In the genomic region with DNA sequence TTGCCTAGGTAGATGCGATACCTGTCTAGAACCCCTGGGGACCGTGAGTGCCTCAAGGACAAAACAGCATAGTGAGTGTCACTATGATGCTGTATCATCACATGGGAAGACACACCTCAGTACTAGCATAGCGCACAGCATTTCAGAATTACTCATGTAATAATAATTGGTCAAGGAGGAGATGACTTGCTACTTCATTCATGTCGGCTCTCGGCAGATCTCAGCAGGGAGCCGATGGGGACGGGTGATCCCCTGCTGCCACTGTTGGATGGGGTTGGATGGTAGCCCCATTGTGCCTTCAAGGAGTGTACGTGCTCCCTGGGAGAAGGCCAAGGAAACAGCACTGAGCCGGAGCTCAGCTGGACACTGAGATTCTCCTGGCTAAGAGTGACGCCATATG, we compare ENCODE assay signal across 18 cellular contexts.
"Had no signal": no experiment of that assay in that cellular context is flagged by ENCODE, and none has a peak within 500 bp of the region (broad histone marks: within the 10 kb centered on the region; RNA-seq: fewer than 3 reads in every experiment).

No MANE protein-coding gene starts in this region.

- H3K27ac ChIP-seq: esophagus muscularis mucosa, gastroesophageal sphincter, heart right ventricle, left ventricle myocardium inferior, spleen, upper lobe of right lung had no signal

- H3K36me3 ChIP-seq: esophagus muscularis mucosa, heart right ventricle, left ventricle myocardium inferior, spleen, upper lobe of right lung had no signal

- H3K4me1 ChIP-seq: esophagus muscularis mucosa, gastroesophageal sphincter, heart right ventricle, left ventricle myocardium inferior, spleen, upper lobe of right lung had no signal

- H3K4me3 ChIP-seq: esophagus muscularis mucosa, gastroesophageal sphincter, heart right ventricle, left ventricle myocardium inferior, spleen, upper lobe of right lung had no signal

- ATAC-seq: activated CD8-positive, alpha-beta memory T cell treated with anti-CD3 and anti-CD28 coated beads, Interleukin-2, amount 10 ng/mL, durations not matched to agents 7 days and 5 days; gastroesophageal sphincter; heart right ventricle; upper lobe of right lung had no signal

- H3K27me3 ChIP-seq: esophagus muscularis mucosa, gastroesophageal sphincter, heart right ventricle, spleen, upper lobe of right lung had no signal

- DNase-seq: activated CD4-positive, alpha-beta memory T cell treated with anti-CD3 and anti-CD28 coated beads, Interleukin-2, amount 10 ng/mL, durations not matched to agents 7 days and 5 days; activated CD4-positive, alpha-beta T cell treated with anti-CD3 and anti-CD28 coated beads for 48 hours; activated CD4-positive, CD25-positive, alpha-beta regulatory T cell; activated CD8-positive, alpha-beta memory T cell treated with anti-CD3 and anti-CD28 coated beads, Interleukin-2, amount 10 ng/mL, durations not matched to agents 7 days and 5 days; activated naive CD8-positive, alpha-beta T cell treated with anti-CD3 and anti-CD28 coated beads for 36 hours; amniotic stem cell; dermis blood vessel endothelial cell; effector memory CD4-positive, alpha-beta T cell; heart right ventricle; left ventricle myocardium inferior; nephron progenitor cell; occipital lobe; retina; spleen; stimulated activated naive CD4-positive, alpha-beta T cell; upper lobe of right lung had no signal

- H3K9me3 ChIP-seq: upper lobe of right lung had no signal
